8 cellular contexts compared by ENCODE assay signal in the genomic region with DNA sequence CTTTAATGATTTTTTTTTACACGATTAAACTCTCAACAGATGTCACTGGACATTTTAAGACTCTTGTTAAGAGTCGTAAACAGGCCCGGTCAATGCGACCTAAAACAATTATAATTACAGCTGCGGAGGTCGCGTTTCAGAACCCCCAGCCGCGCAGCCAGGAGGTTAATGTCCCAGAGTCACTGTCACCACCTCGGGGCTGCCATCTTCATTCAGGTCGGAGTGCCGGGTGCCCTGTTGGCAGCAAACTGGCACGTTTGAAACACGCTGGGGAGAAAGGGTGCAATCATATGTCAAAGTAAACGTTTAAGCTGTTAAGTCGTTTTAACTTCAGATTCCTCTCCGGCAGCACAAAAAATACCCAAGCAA. TPM values are rescaled to one million over a fixed set of nuclear protein-coding genes. Genes with fewer than 3 reads are reported as not detected.
A peak's percentile ranks its signal among the peaks of the same experiment; 100 is the strongest.
DNase-seq lines count a peak whose midpoint lies in the region; ATAC-seq lines count a peak whose summit lies in the region.

No MANE protein-coding gene starts in this region.

- peaks cover 6% of the 10 kb centered on the region for H3K36me3 ChIP-seq in iPS-15b (ENCODE audit: control insufficient read depth, insufficient read depth, low read length)

- POLR2A ChIA-PET in activated CD8-positive, alpha-beta T cell treated with anti-CD3 and anti-CD28 coated beads, Interleukin-2, amount 10 ng/mL, durations not matched to agents 7 days and 5 days (lab: Charles Lee), result no interaction called here

- peak overlapping the region; percentile 89 for H3K4me3 Mint-ChIP-seq in T-helper 1 cell treated with Interleukin-12 subunit alpha and Interleukin-12 subunit beta and Interleukin-4 antibody, amounts not matched to agents 30 μg/mL and 1 μg/mL, for 36 hours
- peak overlapping the region; percentile 75 for H3K4me3 Mint-ChIP-seq in activated CD8-positive, alpha-beta T cell treated with anti-CD3 and anti-CD28 coated beads, Interleukin-2, amount 10 ng/mL, durations not matched to agents 7 days and 5 days

- H3K4me3 ChIP-seq in iPS-15b (ENCODE audit: low read depth, low read length), result peak overlapping the region; percentile 68

- peaks cover 13% of the 10 kb centered on the region for H3K4me1 ChIP-seq in iPS-15b (ENCODE audit: control insufficient read depth, insufficient read depth, low read length)

- peaks cover 11% of the 10 kb centered on the region for H3K4me1 Mint-ChIP-seq in T-helper 1 cell treated with Interleukin-12 subunit alpha and Interleukin-12 subunit beta and Interleukin-4 antibody, amounts not matched to agents 30 μg/mL and 1 μg/mL, for 36 hours (ENCODE audit: low read depth)
- H3K4me1 Mint-ChIP-seq in activated CD8-positive, alpha-beta T cell treated with anti-CD3 and anti-CD28 coated beads, Interleukin-2, amount 10 ng/mL, durations not matched to agents 7 days and 5 days (ENCODE audit: low read depth), result peaks cover 11% of the 10 kb centered on the region

- no peaks in the 10 kb centered on the region for H3K9me3 ChIP-seq in iPS-15b (ENCODE audit: control insufficient read depth, insufficient read depth, low read length)

- no peak for ATAC-seq in activated CD8-positive, alpha-beta T cell treated with anti-CD3 and anti-CD28 coated beads, Interleukin-2, amount 10 ng/mL, durations not matched to agents 7 days and 5 days
- ATAC-seq in HG03108 (IDR thresholded peaks at IDR 0.05; ENCODE audit: unreplicated experiment), result no peak

- H3K27ac Mint-ChIP-seq in T-helper 1 cell treated with Interleukin-12 subunit alpha and Interleukin-12 subunit beta and Interleukin-4 antibody, amounts not matched to agents 30 μg/mL and 1 μg/mL, for 36 hours, result peak overlapping the region; percentile 76
- H3K27ac Mint-ChIP-seq in activated CD8-positive, alpha-beta T cell treated with anti-CD3 and anti-CD28 coated beads, Interleukin-2, amount 10 ng/mL, durations not matched to agents 7 days and 5 days, result peak overlapping the region; percentile 22

- peaks cover 2% of the 10 kb centered on the region for H3K36me3 Mint-ChIP-seq in T-helper 1 cell treated with Interleukin-12 subunit alpha and Interleukin-12 subunit beta and Interleukin-4 antibody, amounts not matched to agents 30 μg/mL and 1 μg/mL, for 36 hours (ENCODE audit: low read depth)
- H3K36me3 Mint-ChIP-seq in activated CD8-positive, alpha-beta T cell treated with anti-CD3 and anti-CD28 coated beads, Interleukin-2, amount 10 ng/mL, durations not matched to agents 7 days and 5 days (ENCODE audit: low read depth), result no peaks in the 10 kb centered on the region

- H3K9ac ChIP-seq in iPS-15b (ENCODE audit: low read depth, low read length), result peak overlapping the region; percentile 88

- H3K27ac ChIP-seq in temporal lobe (ENCODE audit: low read depth, low read length), result peak overlapping the region; percentile 50

- DNase-seq in T-helper 1 cell (no peak), NOMO-1 treated with dmso at 0.1 percent for 144 hours (lab: John Stamatoyannopoulos, UW; ENCODE audit: unreplicated experiment) (no peak), NCI-H2107 treated with DMSO at 0.1 percent for 48 hours (lab: John Stamatoyannopoulos, UW; ENCODE audit: unreplicated experiment) (no peak)
- no peak for DNase-seq in activated CD8-positive, alpha-beta T cell treated with anti-CD3 and anti-CD28 coated beads, Interleukin-2, amount 10 ng/mL, durations not matched to agents 7 days and 5 days

- peaks cover 43% of the 10 kb centered on the region for H3K27me3 Mint-ChIP-seq in T-helper 1 cell treated with Interleukin-12 subunit alpha and Interleukin-12 subunit beta and Interleukin-4 antibody, amounts not matched to agents 30 μg/mL and 1 μg/mL, for 36 hours (ENCODE audit: low read depth)
- H3K27me3 Mint-ChIP-seq in activated CD8-positive, alpha-beta T cell treated with anti-CD3 and anti-CD28 coated beads, Interleukin-2, amount 10 ng/mL, durations not matched to agents 7 days and 5 days (ENCODE audit: low read depth), result peaks cover 48% of the 10 kb centered on the region

- H3K27me3 ChIP-seq in iPS-15b (ENCODE audit: control insufficient read depth, insufficient read depth, low read length), result peaks cover 3% of the 10 kb centered on the region

- H3K9me3 Mint-ChIP-seq in T-helper 1 cell treated with Interleukin-12 subunit alpha and Interleukin-12 subunit beta and Interleukin-4 antibody, amounts not matched to agents 30 μg/mL and 1 μg/mL, for 36 hours, result no peaks in the 10 kb centered on the region
- no peaks in the 10 kb centered on the region for H3K9me3 Mint-ChIP-seq in activated CD8-positive, alpha-beta T cell treated with anti-CD3 and anti-CD28 coated beads, Interleukin-2, amount 10 ng/mL, durations not matched to agents 7 days and 5 days (ENCODE audit: insufficient read depth)

- CTCF ChIA-PET in activated CD8-positive, alpha-beta T cell treated with anti-CD3 and anti-CD28 coated beads, Interleukin-2, amount 10 ng/mL, durations not matched to agents 7 days and 5 days (lab: Charles Lee), result no interaction called here

RNA-seq across cellular contexts. Expression of a gene that starts 0.7 kb away (rescaled TPM):
- total RNA-seq in activated CD8-positive, alpha-beta T cell treated with anti-CD3 and anti-CD28 coated beads, Interleukin-2, amount 10 ng/mL, durations not matched to agents 7 days and 5 days, result under 1 TPM in 1 of 2 experiments, not detected in 1; 0.68 TPM
- 6.1 TPM for total RNA-seq in temporal lobe
